In genomic region chrX:45070116-45071007, GRCh38 we compare ENCODE assay signal across 8 cellular contexts.
DNase-seq lines count a peak whose midpoint lies in the region; ATAC-seq, FAIRE-seq and TF ChIP-seq lines count a peak whose summit lies in the region.

No MANE protein-coding gene starts in this region.

- H3K27me3 ChIP-seq in SK-N-SH (ENCODE audit: insufficient read depth) (no peaks in the 10 kb centered on the region), H1 (replicated peaks in 1 of 4; ENCODE audit: control insufficient read depth in 3 of 4, extremely low read depth in 1 of 4, insufficient read depth in 3 of 4, low read length in 3 of 4) (no peaks in the 10 kb centered on the region)

- no peaks in the 10 kb centered on the region for H3K27me3 Mint-ChIP-seq in activated naive CD4-positive, alpha-beta T cell treated with anti-CD3 and anti-CD28 coated beads, Interleukin-2, amount 10 ng/mL, durations not matched to agents 7 days and 5 days
- no peaks in the 10 kb centered on the region for H3K27me3 Mint-ChIP-seq in naive B cell

- H3K27ac Mint-ChIP-seq in activated naive CD4-positive, alpha-beta T cell treated with anti-CD3 and anti-CD28 coated beads, Interleukin-2, amount 10 ng/mL, durations not matched to agents 7 days and 5 days, result peak overlapping the region; percentile 70
- peak overlapping the region in 5 of 6 donors; percentile 34 to 87 (median 50) for H3K27ac Mint-ChIP-seq in naive B cell

- H3F3A ChIP-seq in SK-N-SH (replicated peaks; ENCODE audit: insufficient read depth), result peaks cover 10% of the 10 kb centered on the region

- no peak for FAIRE-seq in HTR-8/SVneo (lab: Jason Lieb, UNC)
- peak; percentile 42 for FAIRE-seq in H1 (lab: Jason Lieb, UNC)

- H3K4ac ChIP-seq in H1 (replicated peaks; ENCODE audit: insufficient read length, low read depth, low read length), result no peak overlapping the region

- peaks cover 3% of the 10 kb centered on the region for H3K9me3 Mint-ChIP-seq in activated naive CD4-positive, alpha-beta T cell treated with anti-CD3 and anti-CD28 coated beads, Interleukin-2, amount 10 ng/mL, durations not matched to agents 7 days and 5 days
- peaks cover 0 to 5% (median 2%) of the 10 kb centered on the region in 7 donors for H3K9me3 Mint-ChIP-seq in naive B cell

- 42% methylated on average over 2 of the region's 2 CpGs for WGBS in SK-N-SH (ENCODE audit: low lambda C conversion rate)
- 89% methylated on average over 2 of the region's 2 CpGs; no CpG with 5 or more reads in 1 of the 2 experiments for WGBS in H1 (ENCODE audit: extremely low coverage in 1 of 2, insufficient coverage in 1 of 2, insufficient read length in 1 of 2, insufficient replicate concordance in 2 of 2, low coverage in 1 of 2, low lambda C conversion rate in 2 of 2, missing lambda C conversion rate in 1 of 2), 2 experiments

- H4K20me1 ChIP-seq in SK-N-SH (ENCODE audit: insufficient read depth) (no peaks in the 10 kb centered on the region; the same call in 1 of the 2 replicates), H1 (replicated peaks in 1 of 2; ENCODE audit: control insufficient read depth in 1 of 2, insufficient read depth in 2 of 2, low read length in 2 of 2) (peaks cover 0 to 3% of the 10 kb centered on the region in 2 experiments)

- H2BK15ac ChIP-seq in H1 (ENCODE audit: low read length), result no peak overlapping the region

- no peak overlapping the region for H2BK20ac ChIP-seq in H1 (ENCODE audit: low read length)

- CTCF ChIA-PET in activated naive CD4-positive, alpha-beta T cell treated with anti-CD3 and anti-CD28 coated beads, Interleukin-2, amount 10 ng/mL, durations not matched to agents 7 days and 5 days (lab: Charles Lee), result interaction anchor here (0.6 to 1.4 kb wide), 5 partner anchors 18 to 199 kb away, joined by 3 read pairs; no protein-coding TSS in a partner anchor
- CTCF ChIA-PET in SK-N-SH (lab: Yijun Ruan, JAX), result interaction anchor here (0.6 to 2.3 kb wide), 28 partner anchors 8 to 895 kb away, joined by 3 to 13 read pairs (median 3); no protein-coding TSS in a partner anchor
- CTCF ChIA-PET in H1 (lab: Charles Lee; ENCODE audit: partially characterized antibody), result interaction anchor here (0.6 to 0.7 kb wide), 4 partner anchors 120 to 483 kb away, joined by 3 read pairs; no protein-coding TSS in a partner anchor

- no peak overlapping the region for H4K91ac ChIP-seq in H1 (replicated peaks; ENCODE audit: insufficient read length, low read length)

- no peak overlapping the region for H3K4me2 ChIP-seq in SK-N-SH
- no peak overlapping the region for H3K4me2 ChIP-seq in H1 (ENCODE audit: insufficient read depth in 1 of 2, low read depth in 2 of 2, low read length in 2 of 2)

- H2BK120ac ChIP-seq in H1 (replicated peaks; ENCODE audit: low read depth, low read length), result no peak overlapping the region

- TF ChIP-seq EP300 in SK-N-SH (IDR thresholded peaks at IDR 0.05; ENCODE audit: borderline replicate concordance in 1 of 2, low read depth in 1 of 2, low read length in 1 of 2) (no peak), H1 (IDR thresholded peaks at IDR 0.05; ENCODE audit: borderline replicate concordance in 1 of 2, low read depth in 2 of 2, low read length in 2 of 2) (no peak)

- peaks cover 26% of the 10 kb centered on the region for H3K79me2 ChIP-seq in SK-N-SH (ENCODE audit: insufficient read depth)
- H3K79me2 ChIP-seq in H1 (ENCODE audit: control insufficient read depth in 1 of 2, insufficient read depth in 2 of 2, low read length in 2 of 2), result peaks cover 0 to 62% of the 10 kb centered on the region in 2 experiments; a peak in 2 of 4 replicates

- H3K4me1 ChIP-seq in SK-N-SH (ENCODE audit: control insufficient read depth in 1 of 2, insufficient read depth in 2 of 2, low read depth in 1 of 2, low read length in 1 of 2) (no peaks in the 10 kb centered on the region; a peak in 1 of 4 replicates), H1 (replicated peaks in 1 of 4; ENCODE audit: control insufficient read depth in 3 of 4, insufficient read depth in 4 of 4, low read length in 3 of 4) (no peaks in the 10 kb centered on the region)

- no peak overlapping the region for H3K18ac ChIP-seq in H1 (ENCODE audit: extremely low read depth, low read length)

- H3K9me2 ChIP-seq in SK-N-SH, result no peaks in the 10 kb centered on the region

- H4K5ac ChIP-seq in H1 (ENCODE audit: insufficient read length, low read depth, low read length), result no peak overlapping the region

- H3K14ac ChIP-seq in H1 (ENCODE audit: insufficient read length), result no peak overlapping the region

- no peak overlapping the region for H3K4me3 ChIP-seq in SK-N-SH (ENCODE audit: low read depth in 2 of 2, low read length in 1 of 2)
- H3K4me3 ChIP-seq in H1 (ENCODE audit: extremely low read depth in 1 of 4, insufficient read depth in 2 of 4, low read depth in 3 of 4, low read length in 4 of 4), result no peak overlapping the region

- no peaks in the 10 kb centered on the region for H3K9me3 ChIP-seq in SK-N-SH
- H3K9me3 ChIP-seq in H1 (ENCODE audit: insufficient read depth in 2 of 2, low read depth in 1 of 2, low read length in 1 of 2), result no peaks in the 10 kb centered on the region

- H3K56ac ChIP-seq in H1 (replicated peaks; ENCODE audit: insufficient read length, low read depth, low read length), result no peak overlapping the region

- H2BK12ac ChIP-seq in H1 (ENCODE audit: low read depth, low read length), result no peak overlapping the region

- no peaks in the 10 kb centered on the region for H3K23me2 ChIP-seq in H1 (ENCODE audit: low read depth, low read length)

- POLR2A ChIA-PET in SK-N-SH (lab: Yijun Ruan, JAX), result no interaction called here
- POLR2A ChIA-PET in H1 (lab: Charles Lee; ENCODE audit: partially characterized antibody), result interaction anchor here (0.7 kb wide), 1 partner anchor 219 kb away, joined by 5 read pairs; no protein-coding TSS in a partner anchor

- TF ChIP-seq CTCF in SK-N-SH (IDR thresholded peaks at IDR 0.05) (peak; percentile 93), H1 (IDR thresholded peaks at IDR 0.05; ENCODE audit: control extremely low read depth in 1 of 3, insufficient read depth in 1 of 3, low read depth in 1 of 3, low read length in 3 of 3) (peak in 2 of 3 experiments; percentile 17 to 47; a peak in 2 of 4 replicates)

- no peak overlapping the region for H2BK5ac ChIP-seq in H1 (ENCODE audit: low read depth, low read length)

- no peak overlapping the region for H2AK5ac ChIP-seq in H1 (ENCODE audit: low read depth, low read length)

- peaks cover 44% of the 10 kb centered on the region for H3K4me1 Mint-ChIP-seq in activated naive CD4-positive, alpha-beta T cell treated with anti-CD3 and anti-CD28 coated beads, Interleukin-2, amount 10 ng/mL, durations not matched to agents 7 days and 5 days
- peaks cover 37 to 54% (median 42%) of the 10 kb centered on the region in 3 donors for H3K4me1 Mint-ChIP-seq in naive B cell

- H3K79me1 ChIP-seq in H1 (ENCODE audit: low read depth, low read length), result no peaks in the 10 kb centered on the region

- peak; percentile 38 to 51 for ATAC-seq in naive B cell (ENCODE audit: low read depth in 2 of 2)

- no peak overlapping the region for H2AFZ ChIP-seq in SK-N-SH (ENCODE audit: low read depth)
- no peak overlapping the region for H2AFZ ChIP-seq in H1 (ENCODE audit: low read length)

- no peak for TF ChIP-seq POLR2A in H1 (IDR thresholded peaks at IDR 0.05; ENCODE audit: control extremely low read depth in 1 of 2, low read depth in 2 of 2, low read length in 2 of 2)

- H3K4me3 Mint-ChIP-seq in activated naive CD4-positive, alpha-beta T cell treated with anti-CD3 and anti-CD28 coated beads, Interleukin-2, amount 10 ng/mL, durations not matched to agents 7 days and 5 days, result no peak overlapping the region
- H3K4me3 Mint-ChIP-seq in naive B cell, result peak overlapping the region in 6 of 8 donors; percentile 11 to 74 (median 50)

- H3K27ac ChIP-seq in SK-N-SH (ENCODE audit: low read depth in 2 of 2, low read length in 1 of 2) (peak overlapping the region in 1 of 2 experiments; percentile 11; a peak in 1 of 4 replicates), H1 (ENCODE audit: low read depth, low read length) (no peak overlapping the region)

- H3K36me3 Mint-ChIP-seq in activated naive CD4-positive, alpha-beta T cell treated with anti-CD3 and anti-CD28 coated beads, Interleukin-2, amount 10 ng/mL, durations not matched to agents 7 days and 5 days, result peaks cover 39% of the 10 kb centered on the region
- H3K36me3 Mint-ChIP-seq in naive B cell, result peaks cover 14 to 20% of the 10 kb centered on the region in 2 donors

- H3K9ac ChIP-seq in SK-N-SH (no peak overlapping the region), H1 (replicated peaks in 1 of 4; ENCODE audit: extremely low read depth in 1 of 4, low read depth in 3 of 4, low read length in 3 of 4) (no peak overlapping the region)

- no peak overlapping the region; the same call in 1 of the 2 replicates for H4K8ac ChIP-seq in H1 (ENCODE audit: extremely low read depth, insufficient read depth, low read length)

- H3K23ac ChIP-seq in H1 (ENCODE audit: insufficient read length), result no peak overlapping the region

- TF ChIP-seq RAD21 in SK-N-SH (IDR thresholded peaks at IDR 0.05; ENCODE audit: low read length) (peak; percentile 84), H1 (IDR thresholded peaks at IDR 0.05 in 1 of 2, conservative IDR thresholded peaks at IDR 0.05 in 1 of 2; ENCODE audit: low read depth in 2 of 2, low read length in 2 of 2) (peak; percentile 32 to 53; a peak in 3 of 4 replicates)

- H3K36me3 ChIP-seq in SK-N-SH (replicated peaks in 1 of 2; ENCODE audit: control insufficient read depth in 1 of 2, insufficient read depth in 2 of 2, low read length in 1 of 2) (peaks cover 21 to 38% of the 10 kb centered on the region in 2 experiments), H1 (ENCODE audit: control insufficient read depth in 2 of 4, insufficient read depth in 4 of 4, low read length in 3 of 4) (peaks cover 5 to 39% (median 15%) of the 10 kb centered on the region in 4 experiments; a peak in 7 of 8 replicates)

- no peak for DNase-seq in activated naive CD4-positive, alpha-beta T cell treated with anti-CD3 and anti-CD28 coated beads, Interleukin-2, amount 10 ng/mL, durations not matched to agents 7 days and 5 days
- DNase-seq in activated naive CD4-positive, alpha-beta T cell (lab: John Stamatoyannopoulos, UW), result no peak
- DNase-seq in HTR-8/SVneo (ENCODE audit: insufficient read length, low spot score) (peak; percentile 3), SK-N-SH (peak; percentile 36), H1 (ENCODE audit: low read depth in 1 of 2, low spot score in 2 of 2) (no peak), naive B cell (peak; percentile 19), T1000 (lab: John Stamatoyannopoulos, UW) (no peak), DMS79 treated with DMSO at 0.1 percent for 48 hours (lab: John Stamatoyannopoulos, UW) (no peak)

TF ChIP-seq in SK-N-SH, 30 proteins besides CTCF, POLR2A, EP300 and RAD21 (continues in another document):
- TF ChIP-seq GABPA (IDR thresholded peaks at IDR 0.05; ENCODE audit: low read depth), result no peak

TF ChIP-seq in H1, 55 proteins besides CTCF, POLR2A, EP300 and RAD21:
- TF ChIP-seq BACH1 (IDR thresholded peaks at IDR 0.05; ENCODE audit: low read length) (no peak), JUND (IDR thresholded peaks at IDR 0.05; ENCODE audit: low read length) (no peak), RBBP5 (IDR thresholded peaks at IDR 0.05; ENCODE audit: borderline replicate concordance, low read depth, low read length) (no peak), MAX (IDR thresholded peaks at IDR 0.05) (no peak)

Comparison
In these comparisons a context has a peak if more than half of its experiments do, and no peak if none do; other contexts are left out.
1. DNase-seq: peak in HTR-8/SVneo (single experiment), SK-N-SH (single experiment) and naive B cell (single experiment); none in activated naive CD4-positive, alpha-beta T cell treated with anti-CD3 and anti-CD28 coated beads, Interleukin-2, amount 10 ng/mL, durations not matched to agents 7 days and 5 days (single experiment), activated naive CD4-positive, alpha-beta T cell (0 of 4), H1 (0 of 2), T1000 (single experiment) and DMS79 treated with DMSO at 0.1 percent for 48 hours (single experiment).